In the genomic region with DNA sequence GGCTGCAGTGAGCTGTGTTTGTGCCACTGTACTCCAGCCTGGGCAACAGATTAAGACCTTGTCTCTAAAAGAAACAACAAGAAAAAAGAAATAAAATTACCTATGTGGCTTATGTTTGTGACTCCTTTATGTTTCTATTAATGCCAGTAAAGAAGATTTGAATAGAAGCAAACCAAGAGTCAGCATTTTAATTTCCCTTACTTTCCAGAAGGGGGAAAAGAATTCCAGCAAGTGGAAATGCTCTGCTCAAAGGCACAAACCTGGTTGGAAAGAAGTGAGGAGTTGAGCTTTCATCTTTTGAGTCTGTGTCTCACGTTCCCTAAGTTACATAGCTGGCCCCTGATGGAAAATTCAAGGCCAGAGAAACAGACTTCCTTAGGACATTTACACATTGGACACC, we compare ENCODE assay signal across 2 cellular contexts.
TF ChIP-seq lines count a peak whose summit lies in the region.

No MANE protein-coding gene starts in this region.

TF ChIP-seq in SK-N-SH treated with all-trans-retinoic acid at 6 μM for 48 hours, 23 proteins besides CTCF, POLR2A, EP300 and RAD21 (continued from another document):
- TF ChIP-seq, protein P1, sequence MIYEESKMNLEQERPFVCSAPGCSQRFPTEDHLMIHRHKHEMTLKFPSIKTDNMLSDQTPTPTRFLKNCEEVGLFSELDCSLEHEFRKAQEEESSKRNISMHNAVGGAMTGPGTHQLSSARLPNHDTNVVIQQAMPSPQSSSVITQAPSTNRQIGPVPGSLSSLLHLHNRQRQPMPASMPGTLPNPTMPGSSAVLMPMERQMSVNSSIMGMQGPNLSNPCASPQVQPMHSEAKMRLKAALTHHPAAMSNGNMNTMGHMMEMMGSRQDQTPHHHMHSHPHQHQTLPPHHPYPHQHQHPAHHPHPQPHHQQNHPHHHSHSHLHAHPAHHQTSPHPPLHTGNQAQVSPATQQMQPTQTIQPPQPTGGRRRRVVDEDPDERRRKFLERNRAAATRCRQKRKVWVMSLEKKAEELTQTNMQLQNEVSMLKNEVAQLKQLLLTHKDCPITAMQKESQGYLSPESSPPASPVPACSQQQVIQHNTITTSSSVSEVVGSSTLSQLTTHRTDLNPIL (CRISPR knock-in tag; IDR thresholded peaks at IDR 0.05; ENCODE audit: low read depth) = no peak
- TF ChIP-seq TOX (CRISPR knock-in tag; IDR thresholded peaks at IDR 0.05; ENCODE audit: borderline replicate concordance) (no peak), ZC3H10 (CRISPR knock-in tag; IDR thresholded peaks at IDR 0.05) (no peak), ESRRG (CRISPR knock-in tag; IDR thresholded peaks at IDR 0.05) (no peak), GLIS3 (CRISPR knock-in tag; IDR thresholded peaks at IDR 0.05) (no peak), ZNF565 (CRISPR knock-in tag; conservative IDR thresholded peaks at IDR 0.05; ENCODE audit: low read depth) (no peak), ZNF8 (CRISPR knock-in tag; IDR thresholded peaks at IDR 0.05) (no peak), ZNF70 (CRISPR knock-in tag; IDR thresholded peaks at IDR 0.05) (no peak), PPARA (CRISPR knock-in tag; IDR thresholded peaks at IDR 0.05; ENCODE audit: borderline replicate concordance) (no peak), ISL1 (CRISPR knock-in tag; IDR thresholded peaks at IDR 0.05) (no peak)
- TF ChIP-seq, protein P2, sequence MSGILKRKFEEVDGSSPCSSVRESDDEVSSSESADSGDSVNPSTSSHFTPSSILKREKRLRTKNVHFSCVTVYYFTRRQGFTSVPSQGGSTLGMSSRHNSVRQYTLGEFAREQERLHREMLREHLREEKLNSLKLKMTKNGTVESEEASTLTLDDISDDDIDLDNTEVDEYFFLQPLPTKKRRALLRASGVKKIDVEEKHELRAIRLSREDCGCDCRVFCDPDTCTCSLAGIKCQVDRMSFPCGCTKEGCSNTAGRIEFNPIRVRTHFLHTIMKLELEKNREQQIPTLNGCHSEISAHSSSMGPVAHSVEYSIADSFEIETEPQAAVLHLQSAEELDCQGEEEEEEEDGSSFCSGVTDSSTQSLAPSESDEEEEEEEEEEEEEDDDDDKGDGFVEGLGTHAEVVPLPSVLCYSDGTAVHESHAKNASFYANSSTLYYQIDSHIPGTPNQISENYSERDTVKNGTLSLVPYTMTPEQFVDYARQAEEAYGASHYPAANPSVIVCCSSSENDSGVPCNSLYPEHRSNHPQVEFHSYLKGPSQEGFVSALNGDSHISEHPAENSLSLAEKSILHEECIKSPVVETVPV (CRISPR knock-in tag; IDR thresholded peaks at IDR 0.05) = no peak

TF ChIP-seq in SK-N-SH, 30 proteins besides CTCF, POLR2A, EP300 and RAD21 (continued from another document):
- TF ChIP-seq, protein P3, sequence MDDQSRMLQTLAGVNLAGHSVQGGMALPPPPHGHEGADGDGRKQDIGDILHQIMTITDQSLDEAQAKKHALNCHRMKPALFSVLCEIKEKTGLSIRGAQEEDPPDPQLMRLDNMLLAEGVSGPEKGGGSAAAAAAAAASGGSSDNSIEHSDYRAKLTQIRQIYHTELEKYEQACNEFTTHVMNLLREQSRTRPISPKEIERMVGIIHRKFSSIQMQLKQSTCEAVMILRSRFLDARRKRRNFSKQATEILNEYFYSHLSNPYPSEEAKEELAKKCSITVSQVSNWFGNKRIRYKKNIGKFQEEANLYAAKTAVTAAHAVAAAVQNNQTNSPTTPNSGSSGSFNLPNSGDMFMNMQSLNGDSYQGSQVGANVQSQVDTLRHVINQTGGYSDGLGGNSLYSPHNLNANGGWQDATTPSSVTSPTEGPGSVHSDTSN (IDR thresholded peaks at IDR 0.05) = no peak
- TF ChIP-seq TCF12 (IDR thresholded peaks at IDR 0.05) = no peak
- TF ChIP-seq MXI1 (IDR thresholded peaks at IDR 0.05; ENCODE audit: low read depth, low read length) = no peak
- TF ChIP-seq TEAD4 (IDR thresholded peaks at IDR 0.05; ENCODE audit: borderline replicate concordance, insufficient read depth) = no peak
- no peak for TF ChIP-seq FOXJ3 (CRISPR knock-in tag; IDR thresholded peaks at IDR 0.05)
- no peak for TF ChIP-seq NFIC (IDR thresholded peaks at IDR 0.05; ENCODE audit: borderline replicate concordance)
- no peak for TF ChIP-seq RCOR1 (IDR thresholded peaks at IDR 0.05; ENCODE audit: low read length)
